Comparison of ENCODE assay signal across 8 cellular contexts in genomic region chr12:8179989-8180585, GRCh38. TPM values are rescaled to one million over a fixed set of nuclear protein-coding genes. Genes with fewer than 3 reads are reported as not detected.
DNase-seq lines count a peak whose midpoint lies in the region; ATAC-seq and TF ChIP-seq lines count a peak whose summit lies in the region.
"Not testable (repeated sequence)": the region's sequence is repeated elsewhere in the genome, so short reads cannot be mapped to it uniquely, and the experiment has no call there.

No MANE protein-coding gene starts in this region.

- not testable (repeated sequence) for H3K36me3 ChIP-seq in GM23338 (ENCODE audit: insufficient read depth); mucosa of stomach (ENCODE audit: control insufficient read depth, insufficient read depth, low read length)

- 0 out of 2 replicates have a peak overlapping the region, but pooled peaks have one; percentile 76 for H2AFZ ChIP-seq in GM23338

- H3K4me1 Mint-ChIP-seq in GM23338, result not testable (repeated sequence)

- H3K27ac ChIP-seq in GM23338 (ENCODE audit: low read depth), result not testable (repeated sequence)

- H3K27ac Mint-ChIP-seq in GM23338, result not testable (repeated sequence)
- H3K27ac Mint-ChIP-seq in activated naive CD4-positive, alpha-beta T cell treated with anti-CD3 and anti-CD28 coated beads, Interleukin-2, amount 50 U/mL, for 72 hours, result peak overlapping the region; percentile 55 to 85

- H3K4me3 ChIP-seq in GM23338 (peak overlapping the region; percentile 70), mucosa of stomach (ENCODE audit: low read length) (peak overlapping the region; percentile 14)

- peak overlapping the region; percentile 76 for H3K4me2 ChIP-seq in GM23338

- not testable (repeated sequence) for H3K4me1 ChIP-seq in GM23338 (ENCODE audit: insufficient read depth); mucosa of stomach (ENCODE audit: control insufficient read depth, insufficient read depth, low read length)

- H3K36me3 Mint-ChIP-seq in GM23338 (ENCODE audit: low read depth); activated naive CD4-positive, alpha-beta T cell treated with anti-CD3 and anti-CD28 coated beads, Interleukin-2, amount 50 U/mL, for 72 hours: not testable (repeated sequence)

- H3K9me3 ChIP-seq in mucosa of stomach (ENCODE audit: control insufficient read depth, low read length), result not testable (repeated sequence)

- H3F3A ChIP-seq in GM23338 (replicated peaks; ENCODE audit: low read depth), result not testable (repeated sequence)

- DNase-seq in AML-193 (lab: John Stamatoyannopoulos, UW) (peak; percentile 22 to 36), GM23338 (ENCODE audit: low spot score) (peak; percentile 57), NCI-H2107 (lab: John Stamatoyannopoulos, UW) (peak; percentile 18), T-helper 2 cell (peak; percentile 36 to 81 (median 65)), fibroblast of the conjunctiva (ENCODE audit: low read depth) (peak; percentile 8)
- DNase-seq in activated naive CD4-positive, alpha-beta T cell treated with anti-CD3 and anti-CD28 coated beads, Interleukin-2, amount 50 U/mL, for 72 hours (ENCODE audit: low spot score in 2 of 2), result peak; percentile 68 to 86
- DNase-seq in stimulated activated CD4-positive, alpha-beta T cell treated with anti-CD3 and anti-CD28 coated beads, TNF-alpha, amount 100 ng/mL, for 48 hours (ENCODE audit: low read depth in 3 of 3), result peak; percentile 17 to 69 (median 46)

- peak in 1 of 2 experiments; percentile 44; a peak in 2 of 4 replicates for TF ChIP-seq CTCF in GM23338 (conservative IDR thresholded peaks at IDR 0.05; ENCODE audit: low read depth in 2 of 2)

- peak overlapping the region; percentile 68 for H3K9ac ChIP-seq in mucosa of stomach (ENCODE audit: low read length)

- H3K27me3 Mint-ChIP-seq in GM23338 (ENCODE audit: insufficient read depth, low read depth, poor library complexity), result not testable (repeated sequence)

- H3K9me3 Mint-ChIP-seq in GM23338, result peaks cover 15% of the 10 kb centered on the region; the same call in 2 of the 3 replicates
- not testable (repeated sequence) for H3K9me3 Mint-ChIP-seq in activated naive CD4-positive, alpha-beta T cell treated with anti-CD3 and anti-CD28 coated beads, Interleukin-2, amount 50 U/mL, for 72 hours

- not testable (repeated sequence) for H4K20me1 ChIP-seq in GM23338 (replicated peaks; ENCODE audit: insufficient read depth)

- not testable (repeated sequence) for H3K9me2 ChIP-seq in GM23338 (ENCODE audit: insufficient read depth)

- ATAC-seq in GM23338, result peak; percentile 56
- ATAC-seq in activated naive CD4-positive, alpha-beta T cell treated with anti-CD3 and anti-CD28 coated beads, Interleukin-2, amount 50 U/mL, for 72 hours, result peak; percentile 87 to 96

- peak overlapping the region; percentile 66 for H3K4me3 Mint-ChIP-seq in GM23338

- H3K27me3 ChIP-seq in GM23338 (ENCODE audit: insufficient read depth); mucosa of stomach (ENCODE audit: control insufficient read depth, insufficient read depth, low read length): not testable (repeated sequence)

- not testable (repeated sequence) for H3K79me2 ChIP-seq in GM23338 (replicated peaks; ENCODE audit: insufficient read depth)

TF ChIP-seq in GM23338, 12 proteins besides CTCF, POLR2A, EP300 and RAD21:
- peak; percentile 43; the same call in 1 of the 2 replicates for TF ChIP-seq POLR2AphosphoS5 (IDR thresholded peaks at IDR 0.05; ENCODE audit: low read depth)

RNA-seq across cellular contexts. Expression of gene ZNF705A, which starts 23.3 kb away (rescaled TPM):
- not detected in 2 replicates for total RNA-seq in GM23338 (2014; rRNA removed; shearing (Covaris generic))
- not detected in 2 replicates for polyA plus RNA-seq in GM23338 (2016; fragmentation: Nextera tagmentation; extraction: Ambion mirVana)
- total RNA-seq in activated naive CD4-positive, alpha-beta T cell treated with anti-CD3 and anti-CD28 coated beads, Interleukin-2, amount 50 U/mL, for 72 hours, result not detected

RNA-seq across cellular contexts. Expression of gene FAM90A1, which starts 47.3 kb away (rescaled TPM):
- 0.14 TPM in 1 of 2 replicates, not detected in the other for total RNA-seq in GM23338 (2014; rRNA removed; shearing (Covaris generic))
- 0.19 TPM in 1 of 2 replicates, not detected in the other for polyA plus RNA-seq in GM23338 (2016; fragmentation: Nextera tagmentation; extraction: Ambion mirVana)
- under 1 TPM; 0.11 to 0.47 TPM for total RNA-seq in activated naive CD4-positive, alpha-beta T cell treated with anti-CD3 and anti-CD28 coated beads, Interleukin-2, amount 50 U/mL, for 72 hours

RNA-seq across cellular contexts. Expression of gene CLEC4A, which starts 56.7 kb away (rescaled TPM):
- total RNA-seq in GM23338 (2014; rRNA removed; shearing (Covaris generic)), result 3.8 TPM in 1 of 2 replicates, not detected in the other
- 0.48 and 1.2 TPM in 2 replicates for polyA plus RNA-seq in GM23338 (2016; fragmentation: Nextera tagmentation; extraction: Ambion mirVana)
- total RNA-seq in activated naive CD4-positive, alpha-beta T cell treated with anti-CD3 and anti-CD28 coated beads, Interleukin-2, amount 50 U/mL, for 72 hours, result 1 to 10 TPM; 1.8 to 3.5 TPM

Comparison
In these comparisons a context has a peak if more than half of its experiments do, and no peak if none do; other contexts are left out.
1. DNase-seq: peak in every context shown above with its lines; median percentile 77 in activated naive CD4-positive, alpha-beta T cell treated with anti-CD3 and anti-CD28 coated beads, Interleukin-2, amount 50 U/mL, for 72 hours; 65 in T-helper 2 cell; 57 in GM23338; 46 in stimulated activated CD4-positive, alpha-beta T cell treated with anti-CD3 and anti-CD28 coated beads, TNF-alpha, amount 100 ng/mL, for 48 hours; 29 in AML-193; 18 in NCI-H2107; 8 in fibroblast of the conjunctiva.